ENCODE assay signal across 10 cellular contexts in genomic region chr11:102421262-102421661, GRCh38. TPM values are rescaled to one million over a fixed set of nuclear protein-coding genes. Genes with fewer than 3 reads are reported as not detected.
DNase-seq lines count a peak whose midpoint lies in the region; ATAC-seq lines count a peak whose summit lies in the region.
"Had no signal": no experiment of that assay in that cellular context is flagged by ENCODE, and none has a peak within 500 bp of the region (broad histone marks: within the 10 kb centered on the region; RNA-seq: fewer than 3 reads in every experiment).

No MANE protein-coding gene starts in this region.

- no peak overlapping the region for H3K14ac ChIP-seq in neuronal stem cell (ENCODE audit: low read length)

- no peak overlapping the region for H3K18ac ChIP-seq in neuronal stem cell (ENCODE audit: low read length)

- peak overlapping the region in 1 of 2 donors; percentile 25 for H3K27ac Mint-ChIP-seq in effector memory CD8-positive, alpha-beta T cell

- H3K9ac ChIP-seq in BLaER1 (no peak overlapping the region), neuronal stem cell (ENCODE audit: low read depth, low read length, poor library complexity) (no peak overlapping the region)

- H3K36me3 ChIP-seq in BLaER1 (peaks cover 60% of the 10 kb centered on the region), neuronal stem cell (replicated peaks in 1 of 2; ENCODE audit: control insufficient read depth in 2 of 2, insufficient read depth in 2 of 2, low read length in 2 of 2) (peaks cover 3% of the 10 kb centered on the region in 2 donors)

- peaks cover 23% of the 10 kb centered on the region for H3K36me3 Mint-ChIP-seq in effector memory CD8-positive, alpha-beta T cell (ENCODE audit: insufficient read depth)

- no peak overlapping the region for H4K8ac ChIP-seq in neuronal stem cell (ENCODE audit: low read depth, low read length)

- peaks cover 56% of the 10 kb centered on the region for H3K4me1 ChIP-seq in BLaER1
- H3K4me1 ChIP-seq in neuronal stem cell (ENCODE audit: control insufficient read depth in 2 of 2, insufficient read depth in 1 of 2, low read depth in 1 of 2, low read length in 2 of 2), result peaks cover 0 to 2% of the 10 kb centered on the region in 2 donors

- peak; percentile 52 for ATAC-seq in effector memory CD8-positive, alpha-beta T cell (replicated peaks)
- ATAC-seq in GM18861 (IDR thresholded peaks at IDR 0.05; ENCODE audit: unreplicated experiment), result no peak
- no peak for ATAC-seq in HG02885 (IDR thresholded peaks at IDR 0.05; ENCODE audit: poor library complexity, unreplicated experiment)

- H3K4me3 Mint-ChIP-seq in effector memory CD8-positive, alpha-beta T cell, result no peak overlapping the region

- no peak overlapping the region for H2BK15ac ChIP-seq in neuronal stem cell (ENCODE audit: low read length)

- no peak overlapping the region for H2BK120ac ChIP-seq in neuronal stem cell (ENCODE audit: low read depth, low read length)

- H3K9me3 Mint-ChIP-seq in effector memory CD8-positive, alpha-beta T cell, result no peaks in the 10 kb centered on the region

- H3K4ac ChIP-seq in neuronal stem cell (ENCODE audit: low read length), result no peak overlapping the region

- no peak overlapping the region for H2AK5ac ChIP-seq in neuronal stem cell (ENCODE audit: low read depth, low read length)

- WGBS in neuronal stem cell (ENCODE audit: extremely low coverage in 2 of 2, insufficient read length in 2 of 2, insufficient replicate concordance in 1 of 2), 2 donors, result no CpG with 5 or more reads among the region's 3 CpGs

- no peak overlapping the region for H3K4me3 ChIP-seq in BLaER1
- no peak overlapping the region for H3K4me3 ChIP-seq in neuronal stem cell (ENCODE audit: low read length in 2 of 2)
- H3K4me3 ChIP-seq: coronary artery had no signal

- H2AFZ ChIP-seq in neuronal stem cell (ENCODE audit: low read length), result no peak overlapping the region

- no peak overlapping the region for H2BK5ac ChIP-seq in neuronal stem cell (ENCODE audit: low read length)

- DNase-seq in NAMALWA (ENCODE audit: low spot score) (peak; percentile 72), NCI-H748 (lab: John Stamatoyannopoulos, UW; ENCODE audit: unreplicated experiment) (peak; percentile 84), foreskin melanocyte (no peak), neuronal stem cell (ENCODE audit: low spot score) (no peak)
- no peak for DNase-seq in effector memory CD8-positive, alpha-beta T cell
- DNase-seq: mammary epithelial cell had no signal

- no peaks in the 10 kb centered on the region for H3K27me3 Mint-ChIP-seq in effector memory CD8-positive, alpha-beta T cell

- H4K91ac ChIP-seq in neuronal stem cell (ENCODE audit: low read depth, low read length, poor library complexity), result no peak overlapping the region

- peaks cover 100% of the 10 kb centered on the region for H4K20me1 ChIP-seq in BLaER1

- H3K79me1 ChIP-seq in neuronal stem cell (ENCODE audit: low read depth, low read length), result peaks cover 2% of the 10 kb centered on the region

- H3K27ac ChIP-seq in BLaER1, result no peak overlapping the region
- no peak overlapping the region for H3K27ac ChIP-seq in neuronal stem cell (replicated peaks; ENCODE audit: low read length)
- H3K27ac ChIP-seq: coronary artery had no signal

- H3K4me1 Mint-ChIP-seq in effector memory CD8-positive, alpha-beta T cell (ENCODE audit: low read depth in 2 of 2), result peaks cover 46 to 62% of the 10 kb centered on the region in 2 donors

- H2BK12ac ChIP-seq in neuronal stem cell (ENCODE audit: low read length), result no peak overlapping the region

- H3K27me3 ChIP-seq in BLaER1, result no peaks in the 10 kb centered on the region
- H3K27me3 ChIP-seq in neuronal stem cell (ENCODE audit: control insufficient read depth in 3 of 3, insufficient read depth in 3 of 3, low read depth in 1 of 3, low read length in 3 of 3), result no peaks in the 10 kb centered on the region

- H3K4me2 ChIP-seq in BLaER1 (peak overlapping the region; percentile 32), neuronal stem cell (ENCODE audit: insufficient read depth, low read length, poor library complexity, severe bottlenecking) (no peak overlapping the region)

- no peak overlapping the region for H3K23ac ChIP-seq in neuronal stem cell (ENCODE audit: low read depth, low read length, poor library complexity)

- H3K9me3 ChIP-seq in BLaER1, result peaks cover 36% of the 10 kb centered on the region
- peaks cover 0 to 8% of the 10 kb centered on the region in 2 donors for H3K9me3 ChIP-seq in neuronal stem cell (replicated peaks in 1 of 2; ENCODE audit: control insufficient read depth in 2 of 2, insufficient read depth in 1 of 2, low read depth in 1 of 2, low read length in 2 of 2)

RNA-seq across cellular contexts. Expression of gene TMEM123, which starts 31.3 kb away (rescaled TPM):
- polyA plus RNA-seq in neuronal stem cell (2013, experiment 1 of 2), result 103 TPM
- polyA plus RNA-seq in neuronal stem cell (2013, experiment 2 of 2), result 107 TPM

Comparison
In these comparisons a context has a peak if more than half of its experiments do, and no peak if none do; other contexts are left out.
1. DNase-seq: peak in NAMALWA (single experiment) and NCI-H748 (single experiment); none in effector memory CD8-positive, alpha-beta T cell (0 of 3), foreskin melanocyte (single experiment) and neuronal stem cell (single experiment).